In the genomic region with DNA sequence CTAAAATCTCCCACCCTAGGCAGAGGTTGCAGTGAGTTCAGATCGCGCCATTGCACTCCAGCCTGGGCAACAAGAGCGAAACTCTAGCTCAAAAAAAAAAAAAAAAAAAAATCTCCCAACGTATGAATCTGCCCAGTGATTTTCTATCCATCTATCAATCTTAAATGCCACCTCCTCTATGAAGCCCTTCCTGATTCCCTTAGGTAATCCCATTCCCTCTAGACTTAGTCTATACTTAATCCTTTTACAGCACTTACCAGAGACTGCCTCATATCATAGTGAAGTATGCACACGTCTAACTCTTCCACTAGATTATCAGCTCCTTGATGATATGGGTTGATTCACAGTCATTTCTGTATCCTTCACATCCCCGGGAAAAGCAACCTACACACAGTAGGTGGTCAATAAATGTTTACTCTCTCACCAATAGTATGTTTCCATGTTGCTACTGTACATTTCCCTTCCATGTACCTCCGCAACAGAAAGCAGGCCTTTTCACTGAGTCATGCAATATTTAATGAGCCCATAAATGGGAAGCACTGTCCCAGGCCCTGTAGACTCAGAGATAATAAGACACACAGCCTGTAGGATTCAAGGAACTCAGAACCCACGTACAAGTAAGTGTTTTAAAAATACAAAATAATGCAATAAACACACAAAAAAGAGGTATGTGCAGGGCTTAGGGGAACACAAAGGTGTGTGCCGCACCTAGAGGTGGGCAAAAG, we compare ENCODE assay signal across 7 cellular contexts.
DNase-seq lines count a peak whose midpoint lies in the region; ATAC-seq lines count a peak whose summit lies in the region.

No MANE protein-coding gene starts in this region.

- no peak for ATAC-seq in stimulated activated effector memory CD8-positive, alpha-beta T cell treated with anti-CD3 and anti-CD28 coated beads, Interleukin-12 subunit alpha, Interleukin-12 subunit beta, amount 100 ng/mL, for 72 hours
- ATAC-seq in GM19035 (IDR thresholded peaks at IDR 0.05; ENCODE audit: unreplicated experiment): no peak
- ATAC-seq in HG02938 (IDR thresholded peaks at IDR 0.05; ENCODE audit: unreplicated experiment): no peak

- peaks cover 40% of the 10 kb centered on the region for H3K4me1 Mint-ChIP-seq in stimulated activated effector memory CD8-positive, alpha-beta T cell treated with anti-CD3 and anti-CD28 coated beads, Interleukin-12 subunit alpha, Interleukin-12 subunit beta, amount 100 ng/mL, for 72 hours

- H3K9ac ChIP-seq in SK-N-MC (ENCODE audit: insufficient read length): peak overlapping the region; percentile 88

- H3K9me3 Mint-ChIP-seq in stimulated activated effector memory CD8-positive, alpha-beta T cell treated with anti-CD3 and anti-CD28 coated beads, Interleukin-12 subunit alpha, Interleukin-12 subunit beta, amount 100 ng/mL, for 72 hours: no peaks in the 10 kb centered on the region

- peaks cover 69% of the 10 kb centered on the region for H3K36me3 ChIP-seq in SK-N-MC (ENCODE audit: insufficient read depth, low read length)

- DNase-seq in HK-2 (ENCODE audit: unreplicated experiment) (peak; percentile 13), SK-N-MC (ENCODE audit: low read depth, low spot score) (no peak), glomerular visceral epithelial cell (ENCODE audit: extremely low spot score) (peak; percentile 24), NCI-H1105 (lab: John Stamatoyannopoulos, UW) (no peak)
- DNase-seq in stimulated activated effector memory CD8-positive, alpha-beta T cell treated with anti-CD3 and anti-CD28 coated beads, Interleukin-12 subunit alpha, Interleukin-12 subunit beta, amount 100 ng/mL, for 72 hours (ENCODE audit: low spot score in 2 of 2): no peak

- no peak overlapping the region for H3K27ac ChIP-seq in SK-N-MC

- peak overlapping the region; percentile 93 for H3K27ac Mint-ChIP-seq in stimulated activated effector memory CD8-positive, alpha-beta T cell treated with anti-CD3 and anti-CD28 coated beads, Interleukin-12 subunit alpha, Interleukin-12 subunit beta, amount 100 ng/mL, for 72 hours

- no peaks in the 10 kb centered on the region for H3K9me3 ChIP-seq in SK-N-MC (ENCODE audit: low read depth, low read length)

- H3K4me3 Mint-ChIP-seq in stimulated activated effector memory CD8-positive, alpha-beta T cell treated with anti-CD3 and anti-CD28 coated beads, Interleukin-12 subunit alpha, Interleukin-12 subunit beta, amount 100 ng/mL, for 72 hours: peak overlapping the region; percentile 98

- H3K4me3 ChIP-seq in SK-N-MC: peak overlapping the region; percentile 94

- peaks cover 61% of the 10 kb centered on the region for H3K36me3 Mint-ChIP-seq in stimulated activated effector memory CD8-positive, alpha-beta T cell treated with anti-CD3 and anti-CD28 coated beads, Interleukin-12 subunit alpha, Interleukin-12 subunit beta, amount 100 ng/mL, for 72 hours

Comparison
In these comparisons a context has a peak if more than half of its experiments do, and no peak if none do; other contexts are left out.
1. DNase-seq: peak in HK-2 (single experiment) and glomerular visceral epithelial cell (single experiment); none in SK-N-MC (single experiment), stimulated activated effector memory CD8-positive, alpha-beta T cell treated with anti-CD3 and anti-CD28 coated beads, Interleukin-12 subunit alpha, Interleukin-12 subunit beta, amount 100 ng/mL, for 72 hours (0 of 2) and NCI-H1105 (single experiment).